11 cellular contexts compared by ENCODE assay signal in the genomic region with DNA sequence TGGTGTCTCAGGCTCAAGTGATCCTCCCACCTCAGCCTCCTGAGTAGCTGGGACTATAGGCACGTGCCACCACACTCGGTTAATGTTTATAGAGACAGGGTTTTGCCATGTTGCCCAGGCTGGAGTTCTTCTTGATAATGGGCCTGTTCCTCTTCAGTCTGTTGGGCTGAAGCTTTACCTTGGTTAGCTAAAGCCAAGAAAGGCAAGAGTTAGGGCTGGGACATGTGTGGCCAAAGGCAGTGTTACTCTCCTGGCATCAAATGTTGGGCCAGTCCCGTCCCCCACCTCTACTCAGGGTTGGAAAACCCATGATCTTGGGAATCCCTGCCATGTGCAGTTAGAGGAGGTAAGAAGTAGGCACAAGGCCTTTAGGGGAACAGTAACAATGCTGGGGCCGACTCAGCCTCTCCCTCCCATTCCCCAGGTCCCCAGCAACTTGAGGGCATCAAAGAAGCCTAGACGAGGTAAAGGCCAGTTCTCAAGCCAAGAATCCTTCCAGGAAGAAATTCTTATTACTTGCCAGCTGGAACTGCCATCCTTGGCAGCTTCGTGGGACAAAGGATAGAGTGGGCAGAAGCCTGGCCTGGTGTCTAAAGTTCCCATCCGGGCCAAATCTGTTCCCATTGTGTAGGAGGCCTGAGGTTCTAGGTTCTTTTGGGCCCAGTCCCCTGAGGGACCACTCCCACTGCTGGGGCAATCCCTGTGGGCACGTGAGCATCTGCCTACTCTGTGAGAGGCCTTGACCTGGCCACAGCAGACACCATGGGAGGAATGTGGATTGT. TPM values are rescaled to one million over a fixed set of nuclear protein-coding genes. Genes with fewer than 3 reads are reported as not detected.
DNase-seq lines count a peak whose midpoint lies in the region; ATAC-seq, FAIRE-seq and TF ChIP-seq lines count a peak whose summit lies in the region.
"Had no signal": no experiment of that assay in that cellular context is flagged by ENCODE, and none has a peak within 500 bp of the region (broad histone marks: within the 10 kb centered on the region; RNA-seq: fewer than 3 reads in every experiment).

No MANE protein-coding gene starts in this region.

- H3K9me3 ChIP-seq in right atrium auricular region (no peaks in the 10 kb centered on the region), astrocyte (ENCODE audit: insufficient read depth, low read depth, low read length) (no peaks in the 10 kb centered on the region), right lobe of liver (no peaks in the 10 kb centered on the region)

- peaks cover 14% of the 10 kb centered on the region for H3K27me3 Mint-ChIP-seq in astrocyte (ENCODE audit: low read depth, unreplicated experiment)
- H3K27me3 Mint-ChIP-seq: stimulated activated naive CD8-positive, alpha-beta T cell treated with anti-CD3 and anti-CD28 coated beads, Interleukin-15, Interleukin-2, amounts not matched to agents 100 ng/mL and 50 ng/mL, for 24 hours had no signal

- H3K36me3 Mint-ChIP-seq in astrocyte (ENCODE audit: low read depth, unreplicated experiment): peaks cover 26% of the 10 kb centered on the region

- H3K4me1 ChIP-seq in right atrium auricular region (peaks cover 0 to 26% of the 10 kb centered on the region in 2 donors), astrocyte (ENCODE audit: insufficient read depth, low read length) (peaks cover 16% of the 10 kb centered on the region), right lobe of liver (peaks cover 0 to 12% (median 5%) of the 10 kb centered on the region in 4 donors)

- H3K4me3 Mint-ChIP-seq in astrocyte (ENCODE audit: unreplicated experiment): peak overlapping the region; percentile 62
- H3K4me3 Mint-ChIP-seq: stimulated activated naive CD8-positive, alpha-beta T cell treated with anti-CD3 and anti-CD28 coated beads, Interleukin-15, Interleukin-2, amounts not matched to agents 100 ng/mL and 50 ng/mL, for 24 hours had no signal

- H3K27me3 ChIP-seq in right atrium auricular region: no peaks in the 10 kb centered on the region
- H3K27me3 ChIP-seq in astrocyte (ENCODE audit: insufficient read depth, low read length): no peaks in the 10 kb centered on the region
- H3K27me3 ChIP-seq in right lobe of liver: no peaks in the 10 kb centered on the region

- no peak overlapping the region for H3K9ac ChIP-seq in astrocyte (ENCODE audit: low read length)

- peak; percentile 69 for TF ChIP-seq POLR2A in right lobe of liver (IDR thresholded peaks at IDR 0.05)

- H3K4me2 ChIP-seq in astrocyte (ENCODE audit: low read length): peak overlapping the region; percentile 97

- H3K27ac Mint-ChIP-seq in astrocyte (ENCODE audit: unreplicated experiment): peak overlapping the region; percentile 18
- H3K27ac Mint-ChIP-seq: stimulated activated naive CD8-positive, alpha-beta T cell treated with anti-CD3 and anti-CD28 coated beads, Interleukin-15, Interleukin-2, amounts not matched to agents 100 ng/mL and 50 ng/mL, for 24 hours had no signal

- intact Hi-C loops in left ventricle myocardium superior (cut with micrococcal nuclease) (no loop called here), right lobe of liver (cut with DNase I) (loop anchor here in 1 of 2 donors (5.0 kb wide), 1 partner anchor 33 kb away; no protein-coding TSS in a partner anchor)

- no peak for FAIRE-seq in astrocyte (lab: Jason Lieb, UNC)

- no peak for TF ChIP-seq CTCF in right atrium auricular region (IDR thresholded peaks at IDR 0.05)
- TF ChIP-seq CTCF in astrocyte (IDR thresholded peaks at IDR 0.05; ENCODE audit: insufficient read depth, low read depth, low read length): no peak
- TF ChIP-seq CTCF in right lobe of liver (IDR thresholded peaks at IDR 0.05): no peak

- H3K27ac ChIP-seq in right atrium auricular region: no peak overlapping the region
- H3K27ac ChIP-seq in astrocyte (ENCODE audit: low read depth, low read length): no peak overlapping the region
- H3K27ac ChIP-seq in right lobe of liver: no peak overlapping the region

- H2AFZ ChIP-seq in astrocyte (ENCODE audit: low read depth, low read length): no peak overlapping the region

- ATAC-seq in left ventricle myocardium superior (no peak), right lobe of liver (peak in 1 of 4 donors; percentile 2), GM21737 (IDR thresholded peaks at IDR 0.05; ENCODE audit: unreplicated experiment) (no peak)

- H3K4me3 ChIP-seq in right atrium auricular region (no peak overlapping the region), astrocyte (ENCODE audit: insufficient read depth, low read depth, low read length) (no peak overlapping the region), right lobe of liver (no peak overlapping the region)

- peaks cover 56% of the 10 kb centered on the region for H4K20me1 ChIP-seq in astrocyte (ENCODE audit: insufficient read depth, low read length)

- H3K36me3 ChIP-seq in right atrium auricular region (peaks cover 18% of the 10 kb centered on the region), astrocyte (ENCODE audit: insufficient read depth, low read length) (peaks cover 23% of the 10 kb centered on the region), right lobe of liver (no peaks in the 10 kb centered on the region)

- H3K4me1 Mint-ChIP-seq in astrocyte (ENCODE audit: low read depth, unreplicated experiment): peaks cover 5% of the 10 kb centered on the region

- H3K79me2 ChIP-seq in astrocyte (ENCODE audit: insufficient read depth, low read length): peaks cover 31% of the 10 kb centered on the region

- WGBS in right lobe of liver (ENCODE audit: insufficient coverage, low coverage, low lambda C conversion rate, missing lambda C conversion rate): 38% methylated on average over 2 of the region's 8 CpGs

- DNase-seq in right atrium auricular region (ENCODE audit: low spot score): peak; percentile 83
- DNase-seq in left ventricle myocardium superior: no peak
- DNase-seq in astrocyte (ENCODE audit: low read depth): peak; percentile 91
- DNase-seq in right lobe of liver: no peak
- DNase-seq in inferior parietal cortex (ENCODE audit: extremely low spot score): no peak
- DNase-seq in RPMI8226: no peak
- no peak for DNase-seq in activated naive CD4-positive, alpha-beta T cell (lab: John Stamatoyannopoulos, UW)
- DNase-seq: DMS79, T-helper 9 cell had no signal

- peaks cover 3% of the 10 kb centered on the region for H3K9me3 Mint-ChIP-seq in astrocyte (ENCODE audit: unreplicated experiment)
- H3K9me3 Mint-ChIP-seq: stimulated activated naive CD8-positive, alpha-beta T cell treated with anti-CD3 and anti-CD28 coated beads, Interleukin-15, Interleukin-2, amounts not matched to agents 100 ng/mL and 50 ng/mL, for 24 hours had no signal

RNA-seq across cellular contexts. Expression of a gene that starts 4.5 kb away (rescaled TPM):
- total RNA-seq in right atrium auricular region: 10 to 100 TPM; 17.3 to 73.0 TPM
- 6.4 TPM for total RNA-seq in left ventricle myocardium superior
- total RNA-seq in astrocyte: 24.4 and 31.5 TPM in 2 replicates
- 10 to 100 TPM in 5 of 6 experiments, 1 to 10 TPM in 1; 6.6 to 72.9 (median 16.6) TPM for total RNA-seq in right lobe of liver

RNA-seq across cellular contexts. Expression of a gene that starts 30.9 kb away (rescaled TPM):
- total RNA-seq in right atrium auricular region (10 to 100 TPM; 27.5 to 28.4 TPM), left ventricle myocardium superior (6.3 TPM), astrocyte (16.0 and 17.2 TPM in 2 replicates), right lobe of liver (not detected)

Comparison
In these comparisons a context has a peak if more than half of its experiments do, and no peak if none do; other contexts are left out.
1. DNase-seq: peak in right atrium auricular region (single experiment) and astrocyte (single experiment); none in left ventricle myocardium superior (single experiment), right lobe of liver (0 of 3), inferior parietal cortex (single experiment), RPMI8226 (single experiment) and activated naive CD4-positive, alpha-beta T cell (0 of 4).